ENCODE assay signal across 10 cellular contexts in genomic region chr2:207144191-207144795, GRCh38. TPM values are rescaled to one million over a fixed set of nuclear protein-coding genes. Genes with fewer than 3 reads are reported as not detected.
DNase-seq lines count a peak whose midpoint lies in the region; ATAC-seq and TF ChIP-seq lines count a peak whose summit lies in the region.
"Had no signal": no experiment of that assay in that cellular context is flagged by ENCODE, and none has a peak within 500 bp of the region (broad histone marks: within the 10 kb centered on the region; RNA-seq: fewer than 3 reads in every experiment).

No MANE protein-coding gene starts in this region.

- no peaks in the 10 kb centered on the region for H3K27me3 ChIP-seq in muscle layer of colon (ENCODE audit: control insufficient read depth in 1 of 2, insufficient read depth in 2 of 2, low read length in 2 of 2)
- H3K27me3 ChIP-seq in tibial artery, result no peaks in the 10 kb centered on the region

- ATAC-seq in GM21515 (IDR thresholded peaks at IDR 0.05; ENCODE audit: unreplicated experiment) (no peak), GM18505 (IDR thresholded peaks at IDR 0.05; ENCODE audit: unreplicated experiment) (no peak)
- ATAC-seq: PC-3 had no signal

- no peaks in the 10 kb centered on the region for H3K9me3 ChIP-seq in muscle layer of colon (ENCODE audit: low read length)
- no peaks in the 10 kb centered on the region for H3K9me3 ChIP-seq in tibial artery

- peak overlapping the region; percentile 92 for H3K27ac Mint-ChIP-seq in activated naive CD4-positive, alpha-beta T cell treated with anti-CD3 and anti-CD28 coated beads for 36 hours

- H3K4me1 ChIP-seq in muscle layer of colon (ENCODE audit: insufficient read depth, low read length) (peaks cover 82% of the 10 kb centered on the region), tibial artery (peaks cover 1 to 100% (median 73%) of the 10 kb centered on the region in 4 donors)

- peak overlapping the region; percentile 64 for H3K4me3 Mint-ChIP-seq in activated naive CD4-positive, alpha-beta T cell treated with anti-CD3 and anti-CD28 coated beads for 36 hours

- no peak for TF ChIP-seq POLR2A in GM18505 (IDR thresholded peaks at IDR 0.05; ENCODE audit: borderline replicate concordance, extremely low read depth, insufficient read depth, insufficient read length)

- H3K4me1 Mint-ChIP-seq in activated naive CD4-positive, alpha-beta T cell treated with anti-CD3 and anti-CD28 coated beads for 36 hours (ENCODE audit: low read depth), result peaks cover 69% of the 10 kb centered on the region

- H3K27me3 Mint-ChIP-seq in activated naive CD4-positive, alpha-beta T cell treated with anti-CD3 and anti-CD28 coated beads for 36 hours (ENCODE audit: low read depth), result no peaks in the 10 kb centered on the region

- CTCF ChIA-PET in activated naive CD4-positive, alpha-beta T cell treated with anti-CD3 and anti-CD28 coated beads for 36 hours (lab: Charles Lee), result interaction anchor here (0.9 to 1.5 kb wide), 5 partner anchors 12 to 331 kb away, joined by 3 to 11 read pairs (median 4); partner anchors contain the start of gene KLF7

- H3K36me3 Mint-ChIP-seq in activated naive CD4-positive, alpha-beta T cell treated with anti-CD3 and anti-CD28 coated beads for 36 hours (ENCODE audit: low read depth), result peaks cover 18% of the 10 kb centered on the region

- intact Hi-C loops in activated naive CD4-positive, alpha-beta T cell treated with anti-CD3 and anti-CD28 coated beads for 36 hours (cut with micrococcal nuclease), result loop anchor here (5.0 to 10.0 kb wide), 4 partner anchors 72 to 1111 kb away; partner anchors contain the start of gene IDH1
- intact Hi-C loops in tibial artery (cut with DNase I; ENCODE audit: low total_unique reads), result no loop called here

- H3K27ac ChIP-seq in angular gyrus (ENCODE audit: low read depth, low read length) (peak overlapping the region; percentile 79), muscle layer of colon (ENCODE audit: low read depth, low read length) (peak overlapping the region; percentile 59), tibial artery (peak overlapping the region; percentile 84 to 100)
- H3K27ac ChIP-seq: C4-2B had no signal

- H3K9me3 Mint-ChIP-seq in activated naive CD4-positive, alpha-beta T cell treated with anti-CD3 and anti-CD28 coated beads for 36 hours, result no peaks in the 10 kb centered on the region

- peak overlapping the region in 1 of 2 donors; percentile 29 for H3K4me3 ChIP-seq in muscle layer of colon (ENCODE audit: low read depth in 1 of 2, low read length in 2 of 2)
- peak overlapping the region; percentile 32 to 48 for H3K4me3 ChIP-seq in tibial artery

- peak overlapping the region; percentile 27 for H3K9ac ChIP-seq in muscle layer of colon (ENCODE audit: low read length)

- no peak for DNase-seq in activated naive CD4-positive, alpha-beta T cell treated with anti-CD3 and anti-CD28 coated beads for 36 hours
- no peak for DNase-seq in activated naive CD4-positive, alpha-beta T cell (lab: John Stamatoyannopoulos, UW)
- DNase-seq in tibial artery, result no peak
- no peak for DNase-seq in NCI-H446 treated with DMSO at 0.1 percent for 48 hours (lab: John Stamatoyannopoulos, UW)
- DNase-seq: PC-3 had no signal

- no peak for TF ChIP-seq CTCF in tibial artery (IDR thresholded peaks at IDR 0.05)

- H3K36me3 ChIP-seq in muscle layer of colon (ENCODE audit: insufficient read depth, low read length), result peaks cover 10% of the 10 kb centered on the region
- H3K36me3 ChIP-seq in tibial artery, result no peaks in the 10 kb centered on the region

RNA-seq across cellular contexts. Expression of gene KLF7, which starts 21.5 kb away (rescaled TPM):
- 10 to 100 TPM; 30.1 to 32.2 TPM for total RNA-seq in activated naive CD4-positive, alpha-beta T cell treated with anti-CD3 and anti-CD28 coated beads for 36 hours
